Comparison of ENCODE assay signal across 16 cellular contexts in genomic region chrX:79336869-79337815, GRCh38. TPM values are rescaled to one million over a fixed set of nuclear protein-coding genes. Genes with fewer than 3 reads are reported as not detected.
DNase-seq lines count a peak whose midpoint lies in the region; ATAC-seq, FAIRE-seq and TF ChIP-seq lines count a peak whose summit lies in the region.
"Had no signal": no experiment of that assay in that cellular context is flagged by ENCODE, and none has a peak within 500 bp of the region (broad histone marks: within the 10 kb centered on the region; RNA-seq: fewer than 3 reads in every experiment).

No MANE protein-coding gene starts in this region.

- H3K36me3 ChIP-seq in pancreas, result no peaks in the 10 kb centered on the region
- H3K36me3 ChIP-seq in smooth muscle cell (ENCODE audit: low read depth), result no peaks in the 10 kb centered on the region

- H3K4me3 Mint-ChIP-seq in activated T-cell treated with anti-CD3 and anti-CD28 coated beads, Interleukin-2, amount 50 U/mL, for 4 hours, result peak overlapping the region; percentile 53
- peak overlapping the region; percentile 42 for H3K4me3 Mint-ChIP-seq in activated naive CD8-positive, alpha-beta T cell treated with anti-CD3 and anti-CD28 coated beads for 36 hours
- H3K4me3 Mint-ChIP-seq in progenitor cell of endocrine pancreas (ENCODE audit: low read depth), result no peak overlapping the region

- ATAC-seq in activated T-cell treated with anti-CD3 and anti-CD28 coated beads, Interleukin-2, amount 50 U/mL, for 4 hours, result no peak
- ATAC-seq in pancreas, result no peak
- ATAC-seq in left lobe of liver, result no peak

- FAIRE-seq in pancreas (lab: Jason Lieb, UNC), result peak; percentile 94

- H3K27ac ChIP-seq in pancreas, result no peak overlapping the region
- H3K27ac ChIP-seq in smooth muscle cell (ENCODE audit: low read depth), result no peak overlapping the region
- H3K27ac ChIP-seq: PC-9 had no signal

- no peak overlapping the region for H3K9ac ChIP-seq in smooth muscle cell (ENCODE audit: low read depth)
- H3K9ac ChIP-seq: SK-N-SH had no signal

- peaks cover 19% of the 10 kb centered on the region for H3K4me1 Mint-ChIP-seq in activated T-cell treated with anti-CD3 and anti-CD28 coated beads, Interleukin-2, amount 50 U/mL, for 4 hours (ENCODE audit: low read depth)
- peaks cover 16% of the 10 kb centered on the region for H3K4me1 Mint-ChIP-seq in activated naive CD8-positive, alpha-beta T cell treated with anti-CD3 and anti-CD28 coated beads for 36 hours
- H3K4me1 Mint-ChIP-seq in progenitor cell of endocrine pancreas (ENCODE audit: low read depth), result no peaks in the 10 kb centered on the region

- intact Hi-C loops in pancreas (cut with DNase I), result no loop called here

- no peaks in the 10 kb centered on the region for H3F3A ChIP-seq in smooth muscle cell (ENCODE audit: low read depth)

- H3K27me3 Mint-ChIP-seq in activated T-cell treated with anti-CD3 and anti-CD28 coated beads, Interleukin-2, amount 50 U/mL, for 4 hours (ENCODE audit: low read depth), result no peaks in the 10 kb centered on the region
- H3K27me3 Mint-ChIP-seq in activated naive CD8-positive, alpha-beta T cell treated with anti-CD3 and anti-CD28 coated beads for 36 hours, result no peaks in the 10 kb centered on the region
- H3K27me3 Mint-ChIP-seq in progenitor cell of endocrine pancreas, result no peaks in the 10 kb centered on the region

- no peak overlapping the region for H2AFZ ChIP-seq in smooth muscle cell (ENCODE audit: low read depth)
- H2AFZ ChIP-seq: PC-9 had no signal

- peak overlapping the region; percentile 47 for H3K4me3 ChIP-seq in Jurkat, Clone E6-1 (ENCODE audit: low read length)
- H3K4me3 ChIP-seq in pancreas (no peak overlapping the region), smooth muscle cell (no peak overlapping the region)
- H3K4me3 ChIP-seq: PC-9 had no signal

- no peak overlapping the region for H3K4me2 ChIP-seq in smooth muscle cell
- H3K4me2 ChIP-seq: PC-9, SK-N-SH had no signal

- no peaks in the 10 kb centered on the region for H3K9me3 Mint-ChIP-seq in activated T-cell treated with anti-CD3 and anti-CD28 coated beads, Interleukin-2, amount 50 U/mL, for 4 hours
- H3K9me3 Mint-ChIP-seq in activated naive CD8-positive, alpha-beta T cell treated with anti-CD3 and anti-CD28 coated beads for 36 hours, result no peaks in the 10 kb centered on the region
- peaks cover 17% of the 10 kb centered on the region for H3K9me3 Mint-ChIP-seq in progenitor cell of endocrine pancreas (ENCODE audit: low read depth)

- H3K79me2 ChIP-seq in smooth muscle cell (ENCODE audit: low read depth), result no peaks in the 10 kb centered on the region

- H3K36me3 Mint-ChIP-seq in activated T-cell treated with anti-CD3 and anti-CD28 coated beads, Interleukin-2, amount 50 U/mL, for 4 hours (ENCODE audit: insufficient read depth), result no peaks in the 10 kb centered on the region
- H3K36me3 Mint-ChIP-seq in activated naive CD8-positive, alpha-beta T cell treated with anti-CD3 and anti-CD28 coated beads for 36 hours, result peaks cover 2% of the 10 kb centered on the region
- H3K36me3 Mint-ChIP-seq in progenitor cell of endocrine pancreas (ENCODE audit: insufficient read depth), result no peaks in the 10 kb centered on the region

- H3K4me1 ChIP-seq in pancreas (no peaks in the 10 kb centered on the region), smooth muscle cell (ENCODE audit: low read depth) (no peaks in the 10 kb centered on the region)

- H4K20me1 ChIP-seq in smooth muscle cell (ENCODE audit: low read depth), result no peaks in the 10 kb centered on the region

- H3K27ac Mint-ChIP-seq in activated naive CD8-positive, alpha-beta T cell treated with anti-CD3 and anti-CD28 coated beads for 36 hours, result peak overlapping the region; percentile 48
- no peak overlapping the region for H3K27ac Mint-ChIP-seq in progenitor cell of endocrine pancreas

- TF ChIP-seq CTCF in pancreas (IDR thresholded peaks at IDR 0.05) (no peak), progenitor cell of endocrine pancreas (IDR thresholded peaks at IDR 0.05; ENCODE audit: unreplicated experiment) (no peak), smooth muscle cell (IDR thresholded peaks at IDR 0.05; ENCODE audit: borderline replicate concordance, insufficient read depth, poor library complexity, severe bottlenecking) (no peak)

- 54 to 56% methylated on average over 5 of the region's 5 CpGs for WGBS in pancreas, 2 donors
- WGBS in smooth muscle cell (ENCODE audit: low lambda C conversion rate), result 81% methylated on average over 5 of the region's 5 CpGs

- H3K9me3 ChIP-seq in pancreas (no peaks in the 10 kb centered on the region), smooth muscle cell (replicated peaks; ENCODE audit: low read depth) (no peaks in the 10 kb centered on the region)
- H3K9me3 ChIP-seq: SK-N-SH had no signal

- no peak for DNase-seq in activated T-cell treated with anti-CD3 and anti-CD28 coated beads, Interleukin-2, amount 50 U/mL, for 4 hours
- no peak for DNase-seq in activated T-cell treated with anti-CD3 and anti-CD28 coated beads, Interleukin-2, amount 50 U/mL, for 1 hour
- DNase-seq in Jurkat, Clone E6-1 (ENCODE audit: low read depth, low spot score), result no peak
- DNase-seq in activated naive CD8-positive, alpha-beta T cell treated with anti-CD3 and anti-CD28 coated beads for 36 hours, result no peak
- no peak for DNase-seq in pancreas
- no peak for DNase-seq in progenitor cell of endocrine pancreas (ENCODE audit: low spot score, unreplicated experiment)
- DNase-seq in left lobe of liver (ENCODE audit: low spot score), result no peak
- no peak for DNase-seq in smooth muscle cell (lab: John Stamatoyannopoulos, UW; ENCODE audit: unreplicated experiment)
- DNase-seq: activated CD4-positive, CD25-positive, alpha-beta regulatory T cell; GDM1; hippocampal formation; NCI-H187; NCI-H524; PC-9; SK-N-SH; stimulated activated CD4-positive, alpha-beta T cell treated with anti-CD3 and anti-CD28 coated beads, Interleukin-15, amount 100 ng/mL, for 24 hours had no signal

- H3K27me3 ChIP-seq in pancreas (peaks cover 0 to 2% (median 0%) of the 10 kb centered on the region in 4 donors), smooth muscle cell (ENCODE audit: low read depth) (no peaks in the 10 kb centered on the region)

RNA-seq across cellular contexts. Expression of gene ITM2A, which starts 30.0 kb away (rescaled TPM):
- total RNA-seq in activated T-cell treated with anti-CD3 and anti-CD28 coated beads, Interleukin-2, amount 50 U/mL, for 4 hours, result 100 to 1,000 TPM in 1 of 3 donors, 10 to 100 TPM in 2; 52.8 to 108 (median 59.5) TPM
- polyA plus RNA-seq in Jurkat, Clone E6-1 (2012; ENCODE audit: insufficient read depth, insufficient read length), result 600 TPM
- total RNA-seq in activated naive CD8-positive, alpha-beta T cell treated with anti-CD3 and anti-CD28 coated beads for 36 hours, result 10 to 100 TPM; 53.4 to 60.5 TPM
- 10 to 100 TPM in 2 of 6 donors, 1 to 10 TPM in 4; 4.8 to 14.2 (median 8.3) TPM for total RNA-seq in pancreas
- polyA plus RNA-seq in pancreas, result 1 to 10 TPM; 2.1 to 3.9 TPM
- 1.5 and 3.8 TPM in 2 replicates for total RNA-seq in progenitor cell of endocrine pancreas
- total RNA-seq in left lobe of liver, result 2.2 TPM
- 1.5 and 7.0 TPM in 2 replicates for total RNA-seq in smooth muscle cell
- 1.0 and 1.9 TPM in 2 replicates for polyA plus RNA-seq in smooth muscle cell
- total RNA-seq: PC-9 had no signal
- polyA plus RNA-seq: SK-N-SH had no signal
